ENCODE assay signal across 1 cellular context in genomic region chr16:20806168-20807050, GRCh38.
TF ChIP-seq lines count a peak whose summit lies in the region.

Gene ERI2, minus strand, starts transcription at chr16:20806472. Its CDS starts 42 bp downstream, at chr16:20806430.
Gene REXO5, plus strand, starts transcription at chr16:20806527. Its CDS starts 427 bp downstream, at chr16:20806954.

TF ChIP-seq in HepG2, 621 proteins besides CTCF, POLR2A, EP300 and RAD21 (continued from another document and continues in another):
- TF ChIP-seq ZBTB40 (IDR thresholded peaks at IDR 0.05): peak; percentile 99
- peak; percentile 80 for TF ChIP-seq ZBTB40 (CRISPR knock-in tag; IDR thresholded peaks at IDR 0.05)
- TF ChIP-seq ZNF12 (CRISPR knock-in tag; IDR thresholded peaks at IDR 0.05): peak; percentile 13
- TF ChIP-seq NFE2L1 (CRISPR knock-in tag; IDR thresholded peaks at IDR 0.05; ENCODE audit: borderline replicate concordance): peak; percentile 80
- TF ChIP-seq U2AF2 (IDR thresholded peaks at IDR 0.05; ENCODE audit: low read depth, low read length): 0 out of 2 replicates have a peak, but pooled peaks have one; percentile 23
- peak; percentile 84 for TF ChIP-seq ZNF800 (CRISPR knock-in tag; IDR thresholded peaks at IDR 0.05)
- peak; percentile 76 for TF ChIP-seq ATF3 (CRISPR knock-in tag; IDR thresholded peaks at IDR 0.05)
- peak in 1 of 2 experiments; percentile 98; a peak in 3 of 4 replicates for TF ChIP-seq HMGXB4 (CRISPR knock-in tag; IDR thresholded peaks at IDR 0.05; ENCODE audit: borderline replicate concordance in 1 of 2, low read depth in 1 of 2)
- peak; percentile 64; the same call in 1 of the 2 replicates for TF ChIP-seq SP5 (CRISPR knock-in tag; IDR thresholded peaks at IDR 0.05; ENCODE audit: borderline replicate concordance, low read depth)
- no peak for TF ChIP-seq ZNF672 (CRISPR knock-in tag; IDR thresholded peaks at IDR 0.05)
- no peak for TF ChIP-seq NCOA5 (CRISPR knock-in tag; IDR thresholded peaks at IDR 0.05)
- peak; percentile 96 for TF ChIP-seq ATF5 (CRISPR knock-in tag; IDR thresholded peaks at IDR 0.05; ENCODE audit: low read depth)
- TF ChIP-seq MTF2 (CRISPR knock-in tag; IDR thresholded peaks at IDR 0.05; ENCODE audit: borderline replicate concordance): peak; percentile 71
- TF ChIP-seq ZBTB7A (CRISPR knock-in tag; IDR thresholded peaks at IDR 0.05): peak; percentile 94
- TF ChIP-seq ZNF124 (CRISPR knock-in tag; IDR thresholded peaks at IDR 0.05): peak; percentile 91
- peak; percentile 89 for TF ChIP-seq RXRA (CRISPR knock-in tag; IDR thresholded peaks at IDR 0.05)
- peak; percentile 86 for TF ChIP-seq IRF2 (CRISPR knock-in tag; IDR thresholded peaks at IDR 0.05)
- peak; percentile 87; the same call in 1 of the 2 replicates for TF ChIP-seq BATF2 (CRISPR knock-in tag; IDR thresholded peaks at IDR 0.05)
- peak; percentile 89; the same call in 1 of the 2 replicates for TF ChIP-seq FOXJ3 (CRISPR knock-in tag; IDR thresholded peaks at IDR 0.05; ENCODE audit: borderline replicate concordance)
- peak; percentile 97 for TF ChIP-seq ERF (CRISPR knock-in tag; IDR thresholded peaks at IDR 0.05)
- no peak for TF ChIP-seq ZFP36 (IDR thresholded peaks at IDR 0.05; ENCODE audit: borderline replicate concordance, low read depth, low read length, partially characterized antibody)
- TF ChIP-seq CENPT (CRISPR knock-in tag; IDR thresholded peaks at IDR 0.05; ENCODE audit: low read depth): peak; percentile 89; the same call in 1 of the 2 replicates
- peak; percentile 79; the same call in 1 of the 2 replicates for TF ChIP-seq TERF1 (CRISPR knock-in tag; IDR thresholded peaks at IDR 0.05)
- peak; percentile 66 for TF ChIP-seq SIX1 (CRISPR knock-in tag; IDR thresholded peaks at IDR 0.05; ENCODE audit: borderline replicate concordance)
- 0 out of 2 replicates have a peak, but pooled peaks have one; percentile 6 for TF ChIP-seq MAFF (IDR thresholded peaks at IDR 0.05; ENCODE audit: low read depth, low read length)
- TF ChIP-seq ZNF180 (CRISPR knock-in tag; IDR thresholded peaks at IDR 0.05; ENCODE audit: borderline replicate concordance, low read depth): no peak; the same call in 1 of the 2 replicates
- TF ChIP-seq MYPOP (CRISPR knock-in tag; IDR thresholded peaks at IDR 0.05): peak; percentile 93
- peak; percentile 86 for TF ChIP-seq CHD2 (IDR thresholded peaks at IDR 0.05; ENCODE audit: low read depth, low read length)
- peak; percentile 97 for TF ChIP-seq ZNF552 (CRISPR knock-in tag; IDR thresholded peaks at IDR 0.05; ENCODE audit: borderline replicate concordance)
- peak; percentile 98 for TF ChIP-seq ZNF772 (CRISPR knock-in tag; IDR thresholded peaks at IDR 0.05)
- no peak; the same call in 1 of the 2 replicates for TF ChIP-seq HOXA7 (CRISPR knock-in tag; IDR thresholded peaks at IDR 0.05)
- peak; percentile 93 for TF ChIP-seq ZNF790 (CRISPR knock-in tag; IDR thresholded peaks at IDR 0.05; ENCODE audit: borderline replicate concordance)
- TF ChIP-seq ZNF343 (CRISPR knock-in tag; IDR thresholded peaks at IDR 0.05): peak; percentile 93; the same call in 1 of the 2 replicates
- peak; percentile 92; the same call in 1 of the 2 replicates for TF ChIP-seq MAZ (IDR thresholded peaks at IDR 0.05; ENCODE audit: borderline replicate concordance, low read depth, low read length)
- peak; percentile 92 for TF ChIP-seq MAZ (CRISPR knock-in tag; IDR thresholded peaks at IDR 0.05; ENCODE audit: low read depth)
- peak; percentile 73; the same call in 1 of the 2 replicates for TF ChIP-seq ZBTB44 (CRISPR knock-in tag; IDR thresholded peaks at IDR 0.05)
- TF ChIP-seq FOXA1 (IDR thresholded peaks at IDR 0.05): no peak
- 0 out of 2 replicates have a peak, but pooled peaks have one; percentile 27 for TF ChIP-seq FOXA1 (CRISPR knock-in tag; IDR thresholded peaks at IDR 0.05)
- TF ChIP-seq ZNF816 (CRISPR knock-in tag; IDR thresholded peaks at IDR 0.05; ENCODE audit: borderline replicate concordance): peak; percentile 99
